ENCODE assay signal across 12 cellular contexts in the genomic region with DNA sequence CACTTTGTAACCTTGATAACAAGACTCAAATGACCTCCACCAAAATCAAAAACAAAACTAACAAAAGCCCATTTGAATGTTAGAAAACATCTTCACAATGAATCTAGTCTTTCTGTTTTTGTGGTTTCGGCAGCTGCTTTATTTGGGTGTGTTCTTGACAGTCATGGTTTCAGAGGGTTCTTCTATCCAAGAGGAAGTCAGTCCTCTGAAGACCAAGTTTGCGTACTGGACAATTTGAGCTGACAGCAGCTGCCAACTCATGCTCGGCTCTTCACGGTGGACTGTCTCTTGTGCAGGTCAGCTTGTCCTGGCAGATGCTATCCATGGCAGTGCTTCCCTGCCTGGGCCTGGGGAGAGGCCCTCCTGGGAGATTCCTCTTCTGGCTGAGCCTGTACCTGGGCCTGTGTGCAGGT.
DNase-seq lines count a peak whose midpoint lies in the region; ATAC-seq and TF ChIP-seq lines count a peak whose summit lies in the region.
"Had no signal": no experiment of that assay in that cellular context is flagged by ENCODE, and none has a peak within 500 bp of the region (broad histone marks: within the 10 kb centered on the region; RNA-seq: fewer than 3 reads in every experiment).

No MANE protein-coding gene starts in this region.

- H3K9me3 ChIP-seq in SK-N-SH, result 0 out of 2 replicates have a peak, but pooled peaks cover 4% of the 10 kb centered on the region
- H3K9me3 ChIP-seq: neutrophil had no signal

- WGBS in SK-N-SH (ENCODE audit: low lambda C conversion rate), result 95% methylated on average over 4 of the region's 4 CpGs

- no peaks in the 10 kb centered on the region for H3F3A ChIP-seq in SK-N-SH (replicated peaks; ENCODE audit: insufficient read depth)

- H3K27ac ChIP-seq in SK-N-SH (ENCODE audit: low read depth in 2 of 2, low read length in 1 of 2), result no peak overlapping the region
- H3K27ac ChIP-seq: HL-60, neutrophil had no signal

- no peak for TF ChIP-seq CTCF in SK-N-SH (IDR thresholded peaks at IDR 0.05)

- H2AFZ ChIP-seq in SK-N-SH (ENCODE audit: low read depth), result no peak overlapping the region

- H3K4me1 ChIP-seq in SK-N-SH (ENCODE audit: control insufficient read depth in 1 of 2, insufficient read depth in 2 of 2, low read depth in 1 of 2, low read length in 1 of 2), result peaks cover 0 to 10% of the 10 kb centered on the region in 2 experiments; a peak in 1 of 4 replicates

- H3K9me3 Mint-ChIP-seq in natural killer cell treated with Interleukin-12 subunit alpha and Interleukin-12 subunit beta and Interleukin-15 and Interleukin-18, amount 100 ng/mL, for 72 hours, result no peaks in the 10 kb centered on the region
- H3K9me3 Mint-ChIP-seq: type B pancreatic cell had no signal

- no peak for TF ChIP-seq RAD21 in SK-N-SH (IDR thresholded peaks at IDR 0.05; ENCODE audit: low read length)

- peak overlapping the region; percentile 42 for H3K4me3 Mint-ChIP-seq in natural killer cell treated with Interleukin-12 subunit alpha and Interleukin-12 subunit beta and Interleukin-15 and Interleukin-18, amount 100 ng/mL, for 72 hours
- H3K4me3 Mint-ChIP-seq: type B pancreatic cell, WTC11 had no signal

- H3K79me2 ChIP-seq in SK-N-SH (ENCODE audit: insufficient read depth), result no peaks in the 10 kb centered on the region

- no peak overlapping the region for H3K9ac ChIP-seq in SK-N-SH

- peaks cover 10% of the 10 kb centered on the region for H3K36me3 Mint-ChIP-seq in natural killer cell treated with Interleukin-12 subunit alpha and Interleukin-12 subunit beta and Interleukin-15 and Interleukin-18, amount 100 ng/mL, for 72 hours
- H3K36me3 Mint-ChIP-seq: type B pancreatic cell had no signal

- H3K4me1 Mint-ChIP-seq in natural killer cell treated with Interleukin-12 subunit alpha and Interleukin-12 subunit beta and Interleukin-15 and Interleukin-18, amount 100 ng/mL, for 72 hours (ENCODE audit: low read depth in 2 of 2), result peaks cover 17 to 19% of the 10 kb centered on the region in 2 donors

- no peaks in the 10 kb centered on the region for H3K27me3 Mint-ChIP-seq in natural killer cell treated with Interleukin-12 subunit alpha and Interleukin-12 subunit beta and Interleukin-15 and Interleukin-18, amount 100 ng/mL, for 72 hours
- H3K27me3 Mint-ChIP-seq: type B pancreatic cell had no signal

- H3K36me3 ChIP-seq in SK-N-SH (replicated peaks in 1 of 2; ENCODE audit: control insufficient read depth in 1 of 2, insufficient read depth in 2 of 2, low read length in 1 of 2), result no peaks in the 10 kb centered on the region
- H3K36me3 ChIP-seq: neutrophil had no signal

- no peak overlapping the region for H3K4me3 ChIP-seq in SK-N-SH (ENCODE audit: low read depth in 2 of 2, low read length in 1 of 2)

- no peak for TF ChIP-seq EP300 in SK-N-SH (IDR thresholded peaks at IDR 0.05; ENCODE audit: borderline replicate concordance in 1 of 2, low read depth in 1 of 2, low read length in 1 of 2)

- H3K27ac Mint-ChIP-seq in natural killer cell treated with Interleukin-12 subunit alpha and Interleukin-12 subunit beta and Interleukin-15 and Interleukin-18, amount 100 ng/mL, for 72 hours, result peak overlapping the region; percentile 40 to 61
- H3K27ac Mint-ChIP-seq: type B pancreatic cell, WTC11 had no signal

- CTCF ChIA-PET in SK-N-SH (lab: Yijun Ruan, JAX), result interaction anchor here (2.5 to 9.8 kb wide), 2 partner anchors 421 to 497 kb away, joined by 12 to 143 read pairs; no protein-coding TSS in a partner anchor

- H4K20me1 ChIP-seq in SK-N-SH (ENCODE audit: insufficient read depth), result no peaks in the 10 kb centered on the region

- ATAC-seq in GM18907 (IDR thresholded peaks at IDR 0.05; ENCODE audit: unreplicated experiment) (peak; percentile 73), HG02623 (IDR thresholded peaks at IDR 0.05; ENCODE audit: unreplicated experiment) (peak; percentile 87)
- ATAC-seq in natural killer cell treated with Interleukin-12 subunit alpha and Interleukin-12 subunit beta and Interleukin-15 and Interleukin-18, amount 100 ng/mL, for 72 hours, result peak; percentile 59 to 63
- ATAC-seq: WTC11 had no signal

- DNase-seq in NOMO-1 treated with DMSO at 0.1 percent for 48 hours (lab: John Stamatoyannopoulos, UW; ENCODE audit: unreplicated experiment) (peak; percentile 65), NCI-H187 (lab: John Stamatoyannopoulos, UW) (no peak), SK-N-SH (no peak)
- DNase-seq in natural killer cell treated with Interleukin-12 subunit alpha and Interleukin-12 subunit beta and Interleukin-15 and Interleukin-18, amount 100 ng/mL, for 72 hours (ENCODE audit: low spot score), result no peak
- DNase-seq in stimulated activated CD8-positive, alpha-beta memory T cell treated with anti-CD3 and anti-CD28 coated beads, Interleukin-4, amount 100 ng/mL, for 48 hours, result no peak
- DNase-seq: effector CD4-positive, alpha-beta T cell had no signal

- H3K27me3 ChIP-seq in SK-N-SH (ENCODE audit: insufficient read depth), result no peaks in the 10 kb centered on the region
- H3K27me3 ChIP-seq: neutrophil had no signal

- no peak overlapping the region for H3K4me2 ChIP-seq in SK-N-SH

- POLR2A ChIA-PET in SK-N-SH (lab: Yijun Ruan, JAX), result no interaction called here

- H3K9me2 ChIP-seq in SK-N-SH, result no peaks in the 10 kb centered on the region

TF ChIP-seq in SK-N-SH, 30 proteins besides CTCF, POLR2A, EP300 and RAD21:
- TF ChIP-seq SIN3A (IDR thresholded peaks at IDR 0.05; ENCODE audit: borderline replicate concordance, low read depth, low read length), result no peak
- no peak for TF ChIP-seq FOXM1 (IDR thresholded peaks at IDR 0.05; ENCODE audit: low read depth)
- TF ChIP-seq CHD2 (IDR thresholded peaks at IDR 0.05; ENCODE audit: low read length, partially characterized antibody), result no peak
- no peak for TF ChIP-seq RCOR1 (IDR thresholded peaks at IDR 0.05; ENCODE audit: low read length)
- TF ChIP-seq MXI1 (IDR thresholded peaks at IDR 0.05; ENCODE audit: low read depth, low read length), result no peak
- TF ChIP-seq TAF1 (IDR thresholded peaks at IDR 0.05; ENCODE audit: borderline replicate concordance, low read depth, low read length), result no peak
- TF ChIP-seq RXRA (IDR thresholded peaks at IDR 0.05; ENCODE audit: borderline replicate concordance, low read depth), result no peak
- no peak for TF ChIP-seq TCF12 (IDR thresholded peaks at IDR 0.05)
- TF ChIP-seq, protein P1, sequence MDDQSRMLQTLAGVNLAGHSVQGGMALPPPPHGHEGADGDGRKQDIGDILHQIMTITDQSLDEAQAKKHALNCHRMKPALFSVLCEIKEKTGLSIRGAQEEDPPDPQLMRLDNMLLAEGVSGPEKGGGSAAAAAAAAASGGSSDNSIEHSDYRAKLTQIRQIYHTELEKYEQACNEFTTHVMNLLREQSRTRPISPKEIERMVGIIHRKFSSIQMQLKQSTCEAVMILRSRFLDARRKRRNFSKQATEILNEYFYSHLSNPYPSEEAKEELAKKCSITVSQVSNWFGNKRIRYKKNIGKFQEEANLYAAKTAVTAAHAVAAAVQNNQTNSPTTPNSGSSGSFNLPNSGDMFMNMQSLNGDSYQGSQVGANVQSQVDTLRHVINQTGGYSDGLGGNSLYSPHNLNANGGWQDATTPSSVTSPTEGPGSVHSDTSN (IDR thresholded peaks at IDR 0.05), result no peak
- no peak for TF ChIP-seq JUND (IDR thresholded peaks at IDR 0.05)
- TF ChIP-seq, protein P2, sequence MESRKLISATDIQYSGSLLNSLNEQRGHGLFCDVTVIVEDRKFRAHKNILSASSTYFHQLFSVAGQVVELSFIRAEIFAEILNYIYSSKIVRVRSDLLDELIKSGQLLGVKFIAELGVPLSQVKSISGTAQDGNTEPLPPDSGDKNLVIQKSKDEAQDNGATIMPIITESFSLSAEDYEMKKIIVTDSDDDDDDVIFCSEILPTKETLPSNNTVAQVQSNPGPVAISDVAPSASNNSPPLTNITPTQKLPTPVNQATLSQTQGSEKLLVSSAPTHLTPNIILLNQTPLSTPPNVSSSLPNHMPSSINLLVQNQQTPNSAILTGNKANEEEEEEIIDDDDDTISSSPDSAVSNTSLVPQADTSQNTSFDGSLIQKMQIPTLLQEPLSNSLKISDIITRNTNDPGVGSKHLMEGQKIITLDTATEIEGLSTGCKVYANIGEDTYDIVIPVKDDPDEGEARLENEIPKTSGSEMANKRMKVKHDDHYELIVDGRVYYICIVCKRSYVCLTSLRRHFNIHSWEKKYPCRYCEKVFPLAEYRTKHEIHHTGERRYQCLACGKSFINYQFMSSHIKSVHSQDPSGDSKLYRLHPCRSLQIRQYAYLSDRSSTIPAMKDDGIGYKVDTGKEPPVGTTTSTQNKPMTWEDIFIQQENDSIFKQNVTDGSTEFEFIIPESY (IDR thresholded peaks at IDR 0.05; ENCODE audit: borderline replicate concordance, low read depth), result no peak
- TF ChIP-seq, protein P3, sequence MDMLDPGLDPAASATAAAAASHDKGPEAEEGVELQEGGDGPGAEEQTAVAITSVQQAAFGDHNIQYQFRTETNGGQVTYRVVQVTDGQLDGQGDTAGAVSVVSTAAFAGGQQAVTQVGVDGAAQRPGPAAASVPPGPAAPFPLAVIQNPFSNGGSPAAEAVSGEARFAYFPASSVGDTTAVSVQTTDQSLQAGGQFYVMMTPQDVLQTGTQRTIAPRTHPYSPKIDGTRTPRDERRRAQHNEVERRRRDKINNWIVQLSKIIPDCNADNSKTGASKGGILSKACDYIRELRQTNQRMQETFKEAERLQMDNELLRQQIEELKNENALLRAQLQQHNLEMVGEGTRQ (IDR thresholded peaks at IDR 0.05; ENCODE audit: borderline replicate concordance, low read depth, low read length), result no peak
- no peak for TF ChIP-seq YY1 (IDR thresholded peaks at IDR 0.05; ENCODE audit: low read depth)
